In the genomic region with DNA sequence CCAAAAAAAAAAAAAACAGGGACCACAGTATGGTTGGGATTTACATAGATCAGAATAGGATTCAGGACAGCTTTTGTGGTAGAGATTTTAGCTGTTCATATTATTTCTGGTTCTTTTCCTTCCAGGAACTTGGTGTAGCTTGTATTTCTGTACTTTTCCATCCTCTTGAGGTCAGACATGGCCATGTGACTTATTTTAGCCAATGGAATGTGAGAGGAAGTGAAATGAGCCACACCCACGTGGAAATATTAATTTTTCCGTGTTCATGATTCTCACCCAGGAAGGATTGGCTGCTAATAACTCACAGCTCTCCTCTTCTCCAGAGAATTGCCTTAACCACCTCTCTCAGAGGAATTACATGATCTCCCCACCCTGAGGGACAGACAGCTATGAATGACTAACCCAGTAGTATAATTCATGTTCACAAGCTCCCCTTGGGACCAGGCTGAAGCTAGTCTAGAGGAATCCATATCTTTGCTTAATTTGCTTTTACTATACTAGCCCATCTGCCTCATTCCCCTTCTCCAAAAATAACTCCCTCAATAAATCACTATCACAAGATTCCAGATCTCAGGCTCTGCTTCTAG, we compare ENCODE assay signal across 22 cellular contexts.
"Had no signal": no experiment of that assay in that cellular context is flagged by ENCODE, and none has a peak within 500 bp of the region (broad histone marks: within the 10 kb centered on the region; RNA-seq: fewer than 3 reads in every experiment).

No MANE protein-coding gene starts in this region.

- DNase-seq: dorsolateral prefrontal cortex; effector CD8-positive, alpha-beta T cell; foreskin fibroblast; glutamatergic neuron; islet precursor cell; left lung; lower lobe of right lung; natural killer cell; nucleus accumbens; ovary; right cardiac atrium; stimulated activated CD4-positive, alpha-beta T cell treated with anti-CD3 and anti-CD28 coated beads, Interleukin-15, amount 100 ng/mL, for 24 hours; stimulated activated CD4-positive, alpha-beta T cell treated with anti-CD3 and anti-CD28 coated beads, Interleukin-1b, Interleukin-23, amount 100 ng/mL, for 48 hours; stimulated activated CD4-positive, alpha-beta T cell treated with anti-CD3 and anti-CD28 coated beads, Interleukin-4, amount 100 ng/mL, for 24 hours; tibial artery; upper lobe of left lung; uterus had no signal

- ATAC-seq: esophagus mucosa; gastroesophageal sphincter; left lung; lower lobe of right lung; natural killer cell; stimulated activated memory B cell treated with anti-CD40 and anti-IgM and Interleukin-4, amounts not matched to agents 10 μg/mL and 1 μg/mL and 100 μg/mL, for 72 hours had no signal

- H3K9me3 ChIP-seq: gastroesophageal sphincter, left lung, lower lobe of right lung, ovary, tibial artery, upper lobe of left lung, uterus had no signal

- H3K36me3 ChIP-seq: gastroesophageal sphincter, left lung, lower lobe of right lung, neural progenitor cell, ovary, tibial artery, upper lobe of left lung, uterus had no signal

- H3K27ac ChIP-seq: coronary artery, dorsolateral prefrontal cortex, gastroesophageal sphincter, left lung, lower lobe of right lung, neural progenitor cell, ovary, tibial artery, upper lobe of left lung, uterus had no signal

- H3K4me3 ChIP-seq: coronary artery, dorsolateral prefrontal cortex, gastroesophageal sphincter, left lung, lower lobe of right lung, neural progenitor cell, ovary, tibial artery, upper lobe of left lung, uterus had no signal

- H3K27me3 ChIP-seq: dorsolateral prefrontal cortex, gastroesophageal sphincter, left lung, neural progenitor cell, ovary, tibial artery, upper lobe of left lung, uterus had no signal

- H3K4me1 ChIP-seq: gastroesophageal sphincter, left lung, lower lobe of right lung, neural progenitor cell, upper lobe of left lung, uterus had no signal

- H3K4me2 ChIP-seq: neural progenitor cell had no signal

- H3K9ac ChIP-seq: neural progenitor cell had no signal

- H2AFZ ChIP-seq: neural progenitor cell had no signal
